ENCODE assay signal across 8 cellular contexts in the genomic region with DNA sequence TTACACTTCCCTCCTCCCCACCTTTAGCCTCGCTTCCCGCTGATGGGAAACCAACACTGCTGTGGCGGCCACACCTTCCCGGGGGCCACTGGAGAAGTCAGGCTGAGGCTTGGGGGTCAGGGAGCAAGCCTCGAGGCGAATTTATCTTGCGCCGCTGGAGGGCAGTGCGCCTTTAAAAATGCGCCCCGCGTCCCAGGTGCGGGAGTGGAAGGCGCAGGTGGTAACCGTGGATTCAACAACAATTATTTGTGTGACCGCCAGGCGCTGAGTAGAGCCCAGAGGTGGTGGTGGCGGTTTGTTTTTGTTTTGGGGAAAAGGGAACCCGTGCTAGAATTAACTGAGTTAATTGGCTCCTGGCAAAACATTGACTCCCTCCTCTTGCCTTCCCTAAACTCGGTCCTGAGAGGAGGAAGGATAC. TPM values are rescaled to one million over a fixed set of nuclear protein-coding genes. Genes with fewer than 3 reads are reported as not detected.
DNase-seq lines count a peak whose midpoint lies in the region; ATAC-seq and TF ChIP-seq lines count a peak whose summit lies in the region.

No MANE protein-coding gene starts in this region.

- no peak for ATAC-seq in GM19328 (IDR thresholded peaks at IDR 0.05; ENCODE audit: unreplicated experiment)
- no peak for ATAC-seq in GM21576 (IDR thresholded peaks at IDR 0.05; ENCODE audit: unreplicated experiment)

- peak; percentile 68 for TF ChIP-seq CTCF in GM12872 (IDR thresholded peaks at IDR 0.05; ENCODE audit: insufficient read depth, low read depth, low read length)
- TF ChIP-seq CTCF in astrocyte of the spinal cord (IDR thresholded peaks at IDR 0.05; ENCODE audit: low read depth, low read length): peak; percentile 56

- DNase-seq in M059J (ENCODE audit: low read depth) (peak; percentile 53), T-helper 22 cell (ENCODE audit: low read depth) (peak; percentile 49), astrocyte of the spinal cord (ENCODE audit: low read depth, low spot score) (peak; percentile 21), iPS-NIHi7 (ENCODE audit: extremely low spot score) (peak; percentile 82)
- DNase-seq in stimulated activated CD4-positive, alpha-beta T cell treated with anti-CD3 and anti-CD28 coated beads, Interleukin-2, amount 100 ng/mL, for 48 hours: peak; percentile 54 to 63

- in situ Hi-C loops in astrocyte of the spinal cord (cut with HindIII; ENCODE audit: low sequenced_read_pairs): no loop called here

- H3K4me3 ChIP-seq in astrocyte of the spinal cord (ENCODE audit: low read depth, low read length): no peak overlapping the region

RNA-seq across cellular contexts. Expression of gene CFAP77, which starts 1.1 kb away (rescaled TPM):
- not detected in 2 replicates for total RNA-seq in M059J (2014; rRNA removed; shearing (Covaris generic))

RNA-seq across cellular contexts. Expression of gene TTF1, which starts 4.5 kb away (rescaled TPM):
- total RNA-seq in M059J (2014; rRNA removed; shearing (Covaris generic)): 14.8 and 19.0 TPM in 2 replicates

RNA-seq across cellular contexts. Expression of gene SETX, which starts 56.3 kb away (rescaled TPM):
- total RNA-seq in M059J (2014; rRNA removed; shearing (Covaris generic)): 21.9 and 31.3 TPM in 2 replicates

Comparison
In these comparisons a context has a peak if more than half of its experiments do, and no peak if none do; other contexts are left out.
1. DNase-seq: peak in every context shown above with its lines; median percentile 82 in iPS-NIHi7; 58 in stimulated activated CD4-positive, alpha-beta T cell treated with anti-CD3 and anti-CD28 coated beads, Interleukin-2, amount 100 ng/mL, for 48 hours; 53 in M059J; 49 in T-helper 22 cell; 21 in astrocyte of the spinal cord.